ENCODE assay signal across 22 cellular contexts in genomic region chr6:27049863-27050781, GRCh38.
A peak's percentile ranks its signal among the peaks of the same experiment; 100 is the strongest.
DNase-seq lines count a peak whose midpoint lies in the region; ATAC-seq and TF ChIP-seq lines count a peak whose summit lies in the region.
"Had no signal": no experiment of that assay in that cellular context is flagged by ENCODE, and none has a peak within 500 bp of the region (broad histone marks: within the 10 kb centered on the region; RNA-seq: fewer than 3 reads in every experiment).

No MANE protein-coding gene starts in this region.

- H3K36me3 ChIP-seq in left lung, result no peaks in the 10 kb centered on the region
- H3K36me3 ChIP-seq: BLaER1 treated with 17β-estradiol and CSF1 and Interleukin-3, amounts not matched to agents 10 nM and 100 nM had no signal

- DNase-seq in NCI-H146 (lab: John Stamatoyannopoulos, UW) (peak; percentile 67), NCI-H146 treated with DMSO at 0.1 percent for 48 hours (lab: John Stamatoyannopoulos, UW; ENCODE audit: unreplicated experiment) (no peak), WTC11 (ENCODE audit: low spot score) (peak; percentile 22), left lung (peak; percentile 42 to 80), ureter (ENCODE audit: low spot score) (peak; percentile 74), NCI-H2029 (lab: John Stamatoyannopoulos, UW) (no peak), coronary artery (ENCODE audit: low spot score) (no peak)
- DNase-seq: activated CD8-positive, alpha-beta memory T cell treated with anti-CD3 and anti-CD28 coated beads, Interleukin-2, amount 10 ng/mL, durations not matched to agents 7 days and 5 days; activated naive CD8-positive, alpha-beta T cell treated with anti-CD3 and anti-CD28 coated beads, Interleukin-2, amount 10 ng/mL, durations not matched to agents 7 days and 5 days; body of pancreas; kidney; NCI-H1436 treated with DMSO at 0.1 percent for 48 hours; psoas muscle; small intestine; stimulated activated CD4-positive, alpha-beta T cell treated with anti-CD3 and anti-CD28 coated beads, Interleukin-2, amount 100 ng/mL, for 48 hours; stimulated activated naive CD8-positive, alpha-beta T cell treated with anti-CD3 and anti-CD28 coated beads, Interleukin-15, amount 100 ng/mL, for 72 hours; T-helper 9 cell had no signal

- peaks cover 0 to 5% of the 10 kb centered on the region in 2 donors for H3K27me3 ChIP-seq in left lung
- H3K27me3 ChIP-seq: BLaER1 treated with 17β-estradiol and CSF1 and Interleukin-3, amounts not matched to agents 10 nM and 100 nM; hepatocyte had no signal

- H3K27ac Mint-ChIP-seq in WTC11, result no peak overlapping the region
- H3K27ac Mint-ChIP-seq: activated CD8-positive, alpha-beta memory T cell treated with anti-CD3 and anti-CD28 coated beads, Interleukin-2, amount 10 ng/mL, durations not matched to agents 7 days and 5 days; activated naive CD8-positive, alpha-beta T cell treated with anti-CD3 and anti-CD28 coated beads, Interleukin-2, amount 10 ng/mL, durations not matched to agents 7 days and 5 days; natural killer cell treated with Interleukin-12 subunit alpha and Interleukin-12 subunit beta and Interleukin-15 and Interleukin-18, amount 100 ng/mL, for 72 hours; stimulated activated naive CD8-positive, alpha-beta T cell treated with anti-CD3 and anti-CD28 coated beads, Interleukin-15, amount 100 ng/mL, for 72 hours had no signal

- peaks cover 9% of the 10 kb centered on the region for H3K9me3 Mint-ChIP-seq in WTC11
- H3K9me3 Mint-ChIP-seq: activated naive CD8-positive, alpha-beta T cell treated with anti-CD3 and anti-CD28 coated beads, Interleukin-2, amount 10 ng/mL, durations not matched to agents 7 days and 5 days; natural killer cell treated with Interleukin-12 subunit alpha and Interleukin-12 subunit beta and Interleukin-15 and Interleukin-18, amount 100 ng/mL, for 72 hours; stimulated activated naive CD8-positive, alpha-beta T cell treated with anti-CD3 and anti-CD28 coated beads, Interleukin-15, amount 100 ng/mL, for 72 hours had no signal

- H3K4me3 ChIP-seq in left lung (no peak overlapping the region), coronary artery (no peak overlapping the region)
- H3K4me3 ChIP-seq: BLaER1 treated with 17β-estradiol and CSF1 and Interleukin-3, amounts not matched to agents 10 nM and 100 nM; body of pancreas; hepatocyte; psoas muscle had no signal

- no peak overlapping the region for H3K27ac ChIP-seq in left lung
- H3K27ac ChIP-seq in coronary artery, result no peak overlapping the region
- H3K27ac ChIP-seq: BLaER1 treated with 17β-estradiol and CSF1 and Interleukin-3, amounts not matched to agents 10 nM and 100 nM; body of pancreas; hepatocyte; psoas muscle had no signal

- H3K4me1 ChIP-seq in left lung, result no peaks in the 10 kb centered on the region
- H3K4me1 ChIP-seq: BLaER1 treated with 17β-estradiol and CSF1 and Interleukin-3, amounts not matched to agents 10 nM and 100 nM; body of pancreas; psoas muscle had no signal

- CTCF ChIA-PET in WTC11 (lab: Charles Lee), result interaction anchor here (0.6 to 1.6 kb wide), 4 partner anchors 9 to 77 kb away, joined by 3 to 4 read pairs (median 3); no protein-coding TSS in a partner anchor

- H3K9me3 ChIP-seq in left lung, result peaks cover 0 to 5% of the 10 kb centered on the region in 2 donors
- H3K9me3 ChIP-seq: body of pancreas, psoas muscle had no signal

- H3K4me1 Mint-ChIP-seq in WTC11, result peaks cover 8% of the 10 kb centered on the region
- H3K4me1 Mint-ChIP-seq: activated CD8-positive, alpha-beta memory T cell treated with anti-CD3 and anti-CD28 coated beads, Interleukin-2, amount 10 ng/mL, durations not matched to agents 7 days and 5 days; activated naive CD8-positive, alpha-beta T cell treated with anti-CD3 and anti-CD28 coated beads, Interleukin-2, amount 10 ng/mL, durations not matched to agents 7 days and 5 days; stimulated activated naive CD8-positive, alpha-beta T cell treated with anti-CD3 and anti-CD28 coated beads, Interleukin-15, amount 100 ng/mL, for 72 hours had no signal

- peak overlapping the region; percentile 33 for H3K4me3 Mint-ChIP-seq in WTC11
- H3K4me3 Mint-ChIP-seq: activated CD8-positive, alpha-beta memory T cell treated with anti-CD3 and anti-CD28 coated beads, Interleukin-2, amount 10 ng/mL, durations not matched to agents 7 days and 5 days; activated naive CD8-positive, alpha-beta T cell treated with anti-CD3 and anti-CD28 coated beads, Interleukin-2, amount 10 ng/mL, durations not matched to agents 7 days and 5 days; natural killer cell treated with Interleukin-12 subunit alpha and Interleukin-12 subunit beta and Interleukin-15 and Interleukin-18, amount 100 ng/mL, for 72 hours; stimulated activated naive CD8-positive, alpha-beta T cell treated with anti-CD3 and anti-CD28 coated beads, Interleukin-15, amount 100 ng/mL, for 72 hours had no signal

- no peaks in the 10 kb centered on the region for H3K27me3 Mint-ChIP-seq in WTC11 (ENCODE audit: low read depth)

- ATAC-seq in WTC11 (peak; percentile 79), left lung (peak; percentile 84), GM21786 (IDR thresholded peaks at IDR 0.05; ENCODE audit: unreplicated experiment) (no peak)
- ATAC-seq: activated CD8-positive, alpha-beta memory T cell treated with anti-CD3 and anti-CD28 coated beads, Interleukin-2, amount 10 ng/mL, durations not matched to agents 7 days and 5 days; body of pancreas; natural killer cell treated with Interleukin-12 subunit alpha and Interleukin-12 subunit beta and Interleukin-15 and Interleukin-18, amount 100 ng/mL, for 72 hours; psoas muscle; SK-N-SH treated with all-trans-retinoic acid at 6 μM for 48 hours; stimulated activated naive CD8-positive, alpha-beta T cell treated with anti-CD3 and anti-CD28 coated beads, Interleukin-15, amount 100 ng/mL, for 72 hours had no signal

- intact Hi-C loops in left lung (cut with DNase I), result no loop called here

- POLR2A ChIA-PET in WTC11 (lab: Charles Lee), result no interaction called here

- H3K36me3 Mint-ChIP-seq in WTC11, result no peaks in the 10 kb centered on the region; the same call in 1 of the 2 replicates
- H3K36me3 Mint-ChIP-seq: activated CD8-positive, alpha-beta memory T cell treated with anti-CD3 and anti-CD28 coated beads, Interleukin-2, amount 10 ng/mL, durations not matched to agents 7 days and 5 days; activated naive CD8-positive, alpha-beta T cell treated with anti-CD3 and anti-CD28 coated beads, Interleukin-2, amount 10 ng/mL, durations not matched to agents 7 days and 5 days; natural killer cell treated with Interleukin-12 subunit alpha and Interleukin-12 subunit beta and Interleukin-15 and Interleukin-18, amount 100 ng/mL, for 72 hours had no signal

- TF ChIP-seq CTCF in WTC11 (IDR thresholded peaks at IDR 0.05) (no peak), left lung (IDR thresholded peaks at IDR 0.05) (no peak), coronary artery (IDR thresholded peaks at IDR 0.05) (no peak)

TF ChIP-seq in WTC11, 78 proteins besides CTCF, POLR2A, EP300 and RAD21:
- no peak for TF ChIP-seq ZNF423 (CRISPR knock-in tag; IDR thresholded peaks at IDR 0.05)
- TF ChIP-seq MAX (CRISPR knock-in tag; IDR thresholded peaks at IDR 0.05), result peak; percentile 74

Comparison
In these comparisons a context has a peak if more than half of its experiments do, and no peak if none do; other contexts are left out.
1. DNase-seq: peak in NCI-H146 (single experiment), WTC11 (single experiment), left lung (2 of 2) and ureter (single experiment); none in NCI-H146 treated with DMSO at 0.1 percent for 48 hours (single experiment), NCI-H2029 (single experiment) and coronary artery (single experiment).